Comparison of ENCODE assay signal across 1 cellular context in the genomic region with DNA sequence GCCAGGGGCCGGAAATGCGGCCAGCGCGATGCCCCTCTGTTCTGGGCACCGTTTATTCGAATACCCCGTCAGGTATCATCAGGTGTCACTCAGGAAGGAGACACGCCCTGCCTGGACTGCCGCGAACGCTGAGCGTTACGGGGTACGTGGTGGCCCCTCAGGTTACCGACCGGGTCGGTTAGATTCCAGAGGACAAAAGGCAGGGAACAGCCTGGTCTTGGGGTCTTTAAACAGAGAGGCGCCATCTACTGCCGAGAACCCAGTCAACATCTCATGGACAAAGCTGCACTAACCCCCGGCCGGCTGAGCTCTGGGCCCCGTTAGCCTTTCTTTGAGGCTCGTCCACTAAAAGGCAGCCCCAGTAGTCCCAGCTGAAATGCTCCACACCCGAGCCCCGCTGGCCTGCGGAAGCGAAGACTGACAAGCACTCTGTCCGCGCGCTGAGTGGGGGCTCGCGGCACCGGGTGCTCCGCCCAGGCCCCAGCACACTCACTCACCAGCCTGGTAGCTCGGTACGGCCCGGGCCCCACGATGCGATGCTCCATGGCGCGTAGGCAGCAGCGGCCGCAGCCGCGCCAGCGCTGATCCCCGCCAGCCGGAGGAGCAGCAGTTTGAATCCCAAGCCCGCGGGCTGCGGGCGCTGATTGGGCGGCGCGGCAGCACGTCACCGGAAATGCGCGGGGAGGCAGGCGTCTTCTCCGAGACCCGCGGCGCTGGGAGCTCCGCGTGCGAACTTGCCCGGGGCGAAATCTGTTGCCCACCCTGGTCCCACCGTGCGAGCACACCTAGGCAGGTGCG.
A peak's percentile ranks its signal among the peaks of the same experiment; 100 is the strongest.
TF ChIP-seq lines count a peak whose summit lies in the region.

A gene with protein sequence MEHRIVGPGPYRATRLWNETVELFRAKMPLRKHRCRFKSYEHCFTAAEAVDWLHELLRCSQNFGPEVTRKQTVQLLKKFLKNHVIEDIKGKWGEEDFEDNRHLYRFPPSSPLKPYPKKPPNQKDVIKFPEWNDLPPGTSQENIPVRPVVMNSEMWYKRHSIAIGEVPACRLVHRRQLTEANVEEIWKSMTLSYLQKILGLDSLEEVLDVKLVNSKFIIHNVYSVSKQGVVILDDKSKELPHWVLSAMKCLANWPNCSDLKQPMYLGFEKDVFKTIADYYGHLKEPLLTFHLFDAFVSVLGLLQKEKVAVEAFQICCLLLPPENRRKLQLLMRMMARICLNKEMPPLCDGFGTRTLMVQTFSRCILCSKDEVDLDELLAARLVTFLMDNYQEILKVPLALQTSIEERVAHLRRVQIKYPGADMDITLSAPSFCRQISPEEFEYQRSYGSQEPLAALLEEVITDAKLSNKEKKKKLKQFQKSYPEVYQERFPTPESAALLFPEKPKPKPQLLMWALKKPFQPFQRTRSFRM (minus strand): TSS at position 618 of the 798 bp plus-strand sequence. CDS start 73 bp downstream, at position 545.

TF ChIP-seq in HEK293, 187 proteins besides CTCF, POLR2A, EP300 and RAD21 (continued from another document):
- TF ChIP-seq, protein P1, sequence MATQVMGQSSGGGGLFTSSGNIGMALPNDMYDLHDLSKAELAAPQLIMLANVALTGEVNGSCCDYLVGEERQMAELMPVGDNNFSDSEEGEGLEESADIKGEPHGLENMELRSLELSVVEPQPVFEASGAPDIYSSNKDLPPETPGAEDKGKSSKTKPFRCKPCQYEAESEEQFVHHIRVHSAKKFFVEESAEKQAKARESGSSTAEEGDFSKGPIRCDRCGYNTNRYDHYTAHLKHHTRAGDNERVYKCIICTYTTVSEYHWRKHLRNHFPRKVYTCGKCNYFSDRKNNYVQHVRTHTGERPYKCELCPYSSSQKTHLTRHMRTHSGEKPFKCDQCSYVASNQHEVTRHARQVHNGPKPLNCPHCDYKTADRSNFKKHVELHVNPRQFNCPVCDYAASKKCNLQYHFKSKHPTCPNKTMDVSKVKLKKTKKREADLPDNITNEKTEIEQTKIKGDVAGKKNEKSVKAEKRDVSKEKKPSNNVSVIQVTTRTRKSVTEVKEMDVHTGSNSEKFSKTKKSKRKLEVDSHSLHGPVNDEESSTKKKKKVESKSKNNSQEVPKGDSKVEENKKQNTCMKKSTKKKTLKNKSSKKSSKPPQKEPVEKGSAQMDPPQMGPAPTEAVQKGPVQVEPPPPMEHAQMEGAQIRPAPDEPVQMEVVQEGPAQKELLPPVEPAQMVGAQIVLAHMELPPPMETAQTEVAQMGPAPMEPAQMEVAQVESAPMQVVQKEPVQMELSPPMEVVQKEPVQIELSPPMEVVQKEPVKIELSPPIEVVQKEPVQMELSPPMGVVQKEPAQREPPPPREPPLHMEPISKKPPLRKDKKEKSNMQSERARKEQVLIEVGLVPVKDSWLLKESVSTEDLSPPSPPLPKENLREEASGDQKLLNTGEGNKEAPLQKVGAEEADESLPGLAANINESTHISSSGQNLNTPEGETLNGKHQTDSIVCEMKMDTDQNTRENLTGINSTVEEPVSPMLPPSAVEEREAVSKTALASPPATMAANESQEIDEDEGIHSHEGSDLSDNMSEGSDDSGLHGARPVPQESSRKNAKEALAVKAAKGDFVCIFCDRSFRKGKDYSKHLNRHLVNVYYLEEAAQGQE (tag by site-specific recombination; IDR thresholded peaks at IDR 0.05), result peak; percentile 27; the same call in 1 of the 2 replicates
- TF ChIP-seq EGR2 (tag by site-specific recombination; IDR thresholded peaks at IDR 0.05; ENCODE audit: low read depth) (peak; percentile 70), ZNF292 (tag by site-specific recombination; IDR thresholded peaks at IDR 0.05; ENCODE audit: borderline replicate concordance, low read depth) (no peak), ZNF169 (tag by site-specific recombination; IDR thresholded peaks at IDR 0.05) (no peak), ZNF239 (tag by site-specific recombination; IDR thresholded peaks at IDR 0.05) (no peak), SP7 (tag by site-specific recombination; IDR thresholded peaks at IDR 0.05) (peak; percentile 81; the same call in 1 of the 2 replicates), ZNF654 (tag by site-specific recombination; IDR thresholded peaks at IDR 0.05; ENCODE audit: low read depth) (peak; percentile 23; the same call in 1 of the 2 replicates), ZNF140 (tag by site-specific recombination; IDR thresholded peaks at IDR 0.05) (no peak), HOXC10 (CRISPR knock-in tag; IDR thresholded peaks at IDR 0.05) (peak; percentile 78; the same call in 1 of the 2 replicates), ZNF335 (tag by site-specific recombination; conservative IDR thresholded peaks at IDR 0.05) (peak; percentile 97), ZBTB21 (tag by site-specific recombination; IDR thresholded peaks at IDR 0.05) (peak; percentile 89), BCL11B (tag by site-specific recombination; IDR thresholded peaks at IDR 0.05; ENCODE audit: low read depth) (no peak), ZIC2 (tag by site-specific recombination; IDR thresholded peaks at IDR 0.05) (peak; percentile 57), ZNF670 (tag by site-specific recombination; IDR thresholded peaks at IDR 0.05; ENCODE audit: low read depth) (no peak), ZNF175 (tag by site-specific recombination; IDR thresholded peaks at IDR 0.05) (no peak), KLF8 (tag by site-specific recombination; IDR thresholded peaks at IDR 0.05) (peak; percentile 41; the same call in 1 of the 2 replicates), HOXD13 (CRISPR knock-in tag; IDR thresholded peaks at IDR 0.05; ENCODE audit: borderline replicate concordance) (no peak), ZFHX2 (tag by site-specific recombination; conservative IDR thresholded peaks at IDR 0.05) (peak; percentile 78)
- TF ChIP-seq, protein P2, sequence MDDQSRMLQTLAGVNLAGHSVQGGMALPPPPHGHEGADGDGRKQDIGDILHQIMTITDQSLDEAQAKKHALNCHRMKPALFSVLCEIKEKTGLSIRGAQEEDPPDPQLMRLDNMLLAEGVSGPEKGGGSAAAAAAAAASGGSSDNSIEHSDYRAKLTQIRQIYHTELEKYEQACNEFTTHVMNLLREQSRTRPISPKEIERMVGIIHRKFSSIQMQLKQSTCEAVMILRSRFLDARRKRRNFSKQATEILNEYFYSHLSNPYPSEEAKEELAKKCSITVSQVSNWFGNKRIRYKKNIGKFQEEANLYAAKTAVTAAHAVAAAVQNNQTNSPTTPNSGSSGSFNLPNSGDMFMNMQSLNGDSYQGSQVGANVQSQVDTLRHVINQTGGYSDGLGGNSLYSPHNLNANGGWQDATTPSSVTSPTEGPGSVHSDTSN (CRISPR knock-in tag; IDR thresholded peaks at IDR 0.05), result 0 out of 2 replicates have a peak, but pooled peaks have one; percentile 49
- TF ChIP-seq, protein P3, sequence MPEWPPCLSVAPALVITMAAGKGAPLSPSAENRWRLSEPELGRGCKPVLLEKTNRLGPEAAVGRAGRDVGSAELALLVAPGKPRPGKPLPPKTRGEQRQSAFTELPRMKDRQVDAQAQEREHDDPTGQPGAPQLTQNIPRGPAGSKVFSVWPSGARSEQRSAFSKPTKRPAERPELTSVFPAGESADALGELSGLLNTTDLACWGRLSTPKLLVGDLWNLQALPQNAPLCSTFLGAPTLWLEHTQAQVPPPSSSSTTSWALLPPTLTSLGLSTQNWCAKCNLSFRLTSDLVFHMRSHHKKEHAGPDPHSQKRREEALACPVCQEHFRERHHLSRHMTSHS (tag by site-specific recombination; IDR thresholded peaks at IDR 0.05), result no peak
- TF ChIP-seq, protein P4, sequence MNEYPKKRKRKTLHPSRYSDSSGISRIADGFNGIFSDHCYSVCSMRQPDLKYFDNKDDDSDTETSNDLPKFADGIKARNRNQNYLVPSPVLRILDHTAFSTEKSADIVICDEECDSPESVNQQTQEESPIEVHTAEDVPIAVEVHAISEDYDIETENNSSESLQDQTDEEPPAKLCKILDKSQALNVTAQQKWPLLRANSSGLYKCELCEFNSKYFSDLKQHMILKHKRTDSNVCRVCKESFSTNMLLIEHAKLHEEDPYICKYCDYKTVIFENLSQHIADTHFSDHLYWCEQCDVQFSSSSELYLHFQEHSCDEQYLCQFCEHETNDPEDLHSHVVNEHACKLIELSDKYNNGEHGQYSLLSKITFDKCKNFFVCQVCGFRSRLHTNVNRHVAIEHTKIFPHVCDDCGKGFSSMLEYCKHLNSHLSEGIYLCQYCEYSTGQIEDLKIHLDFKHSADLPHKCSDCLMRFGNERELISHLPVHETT (tag by site-specific recombination; IDR thresholded peaks at IDR 0.05), result peak; percentile 13; the same call in 1 of the 2 replicates
